Comparison of ENCODE assay signal across 1 cellular context in genomic region chr21:45541221-45542039, GRCh38.
TF ChIP-seq lines count a peak whose summit lies in the region.

No MANE protein-coding gene starts in this region.

TF ChIP-seq in GM12878, 131 proteins besides CTCF, POLR2A, EP300 and RAD21 (continued from another document):
- TF ChIP-seq ZNF687 (IDR thresholded peaks at IDR 0.05) (peak; percentile 42; the same call in 1 of the 2 replicates), PAX5 (IDR thresholded peaks at IDR 0.05; ENCODE audit: borderline replicate concordance, low read depth, low read length) (peak; percentile 45; the same call in 1 of the 2 replicates), POLR2AphosphoS2 (IDR thresholded peaks at IDR 0.05; ENCODE audit: low read depth, low read length) (no peak), MXI1 (IDR thresholded peaks at IDR 0.05; ENCODE audit: low read depth, low read length) (peak; percentile 99), SRF (IDR thresholded peaks at IDR 0.05; ENCODE audit: low read depth in 2 of 2, low read length in 2 of 2) (0 out of 4 replicates have a peak, but pooled peaks of 1 of the 2 experiments have one; percentile 38), FOS (IDR thresholded peaks at IDR 0.05; ENCODE audit: borderline replicate concordance, extremely low read depth, insufficient read length) (no peak), CHD1 (IDR thresholded peaks at IDR 0.05; ENCODE audit: low read depth, low read length) (no peak)
